ENCODE assay signal across 26 cellular contexts in genomic region chr14:65852689-65853088, GRCh38.
"Had no signal": no experiment of that assay in that cellular context is flagged by ENCODE, and none has a peak within 500 bp of the region (broad histone marks: within the 10 kb centered on the region; RNA-seq: fewer than 3 reads in every experiment).

No MANE protein-coding gene starts in this region.

- H3K27me3 ChIP-seq: dorsolateral prefrontal cortex, hepatocyte, left lung, neutrophil, right lobe of liver, suprapubic skin, transverse colon, upper lobe of right lung, uterus had no signal

- H3K36me3 ChIP-seq: left lung, neutrophil, right lobe of liver, suprapubic skin, transverse colon, upper lobe of right lung, uterus had no signal

- H3K27me3 Mint-ChIP-seq: natural killer cell treated with Interleukin-12 subunit alpha and Interleukin-12 subunit beta and Interleukin-15 and Interleukin-18, amount 100 ng/mL, for 72 hours; stimulated activated naive CD8-positive, alpha-beta T cell treated with anti-CD3 and anti-CD28 coated beads, Interleukin-15, amount 100 ng/mL, for 72 hours had no signal

- H3K4me3 ChIP-seq: dorsolateral prefrontal cortex, hepatocyte, left lung, mucosa of descending colon, right lobe of liver, suprapubic skin, transverse colon, upper lobe of right lung, uterus had no signal

- FAIRE-seq: frontal cortex, small intestine had no signal

- H3K36me3 Mint-ChIP-seq: mesothelial cell of epicardium, naive B cell had no signal

- ATAC-seq: left cardiac atrium; left lung; mucosa of descending colon; natural killer cell treated with Interleukin-12 subunit alpha and Interleukin-12 subunit beta and Interleukin-15 and Interleukin-18, amount 100 ng/mL, for 72 hours; stimulated activated naive CD8-positive, alpha-beta T cell treated with anti-CD3 and anti-CD28 coated beads, Interleukin-15, amount 100 ng/mL, for 72 hours; upper lobe of right lung had no signal

- H3K27ac Mint-ChIP-seq: mesothelial cell of epicardium; progenitor cell of endocrine pancreas; stimulated activated naive CD8-positive, alpha-beta T cell treated with anti-CD3 and anti-CD28 coated beads, Interleukin-15, amount 100 ng/mL, for 72 hours had no signal

- DNase-seq: dorsolateral prefrontal cortex; effector CD4-positive, alpha-beta T cell; left cardiac atrium; left lung; mesenchymal stem cell; mucosa of descending colon; naive B cell; right lobe of liver; small intestine; stimulated activated CD4-positive, alpha-beta T cell treated with anti-CD3 and anti-CD28 coated beads, Interleukin-15, amount 100 ng/mL, for 24 hours; stimulated activated CD4-positive, alpha-beta T cell treated with anti-CD3 and anti-CD28 coated beads, Interleukin-2, amount 100 ng/mL, for 48 hours; stimulated activated CD8-positive, alpha-beta memory T cell treated with anti-CD3 and anti-CD28 coated beads, Interleukin-4, amount 100 ng/mL, for 48 hours; stimulated activated naive CD4-positive, alpha-beta T cell; stimulated activated naive CD8-positive, alpha-beta T cell treated with anti-CD3 and anti-CD28 coated beads, Interleukin-15, amount 100 ng/mL, for 72 hours; transverse colon; upper lobe of right lung; uterus had no signal

- H3K27ac ChIP-seq: dorsolateral prefrontal cortex, hepatocyte, left lung, neutrophil, parathyroid adenoma, right lobe of liver, suprapubic skin, transverse colon, upper lobe of right lung, uterus had no signal

- H3K4me3 Mint-ChIP-seq: mesothelial cell of epicardium; naive B cell; natural killer cell treated with Interleukin-12 subunit alpha and Interleukin-12 subunit beta and Interleukin-15 and Interleukin-18, amount 100 ng/mL, for 72 hours; neural crest cell; stimulated activated naive CD8-positive, alpha-beta T cell treated with anti-CD3 and anti-CD28 coated beads, Interleukin-15, amount 100 ng/mL, for 72 hours had no signal

- H3K4me1 ChIP-seq: left lung, parathyroid adenoma, right lobe of liver, suprapubic skin, transverse colon, upper lobe of right lung, uterus had no signal

- H3K4me1 Mint-ChIP-seq: mesothelial cell of epicardium, naive B cell, neural crest cell had no signal

- H3K9me3 ChIP-seq: left lung, mucosa of descending colon, neutrophil, right lobe of liver, suprapubic skin, transverse colon, upper lobe of right lung, uterus had no signal
